In the genomic region with DNA sequence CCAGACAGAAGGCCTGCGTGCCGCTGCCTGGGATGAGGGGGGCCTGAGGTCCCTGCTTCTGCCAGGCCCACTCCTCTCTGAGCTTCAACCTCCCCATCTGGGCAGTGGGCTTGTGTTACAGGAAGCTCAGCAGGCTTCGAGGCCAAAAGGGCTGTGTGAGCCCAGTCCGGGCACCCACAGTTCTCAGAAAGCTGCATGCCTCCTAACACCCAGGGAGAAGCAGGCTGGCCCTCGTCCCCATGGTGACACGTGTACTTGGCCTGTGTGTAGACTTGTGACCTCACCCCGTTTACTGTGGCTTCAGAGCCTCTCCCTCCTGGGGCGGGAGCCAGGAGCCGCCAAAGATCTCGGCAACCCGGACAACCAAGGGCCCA, we compare ENCODE assay signal across 9 cellular contexts. TPM values are rescaled to one million over a fixed set of nuclear protein-coding genes. Genes with fewer than 3 reads are reported as not detected.
DNase-seq lines count a peak whose midpoint lies in the region; ATAC-seq and FAIRE-seq lines count a peak whose summit lies in the region.
"Had no signal": no experiment of that assay in that cellular context is flagged by ENCODE, and none has a peak within 500 bp of the region (broad histone marks: within the 10 kb centered on the region; RNA-seq: fewer than 3 reads in every experiment).

No MANE protein-coding gene starts in this region.

- peaks cover 4% of the 10 kb centered on the region for H3K36me3 Mint-ChIP-seq in memory B cell
- H3K36me3 Mint-ChIP-seq: CD8-positive, alpha-beta T cell had no signal

- no peak for FAIRE-seq in GM19239 (lab: Jason Lieb, UNC)

- H3K27ac Mint-ChIP-seq in memory B cell, result no peak overlapping the region
- H3K27ac Mint-ChIP-seq: CD8-positive, alpha-beta T cell had no signal

- in situ Hi-C loops in T47D (cut with HindIII; ENCODE audit: low pct_unique_long_range_greater_than_20kb, low sequenced_read_pairs), result no loop called here

- no peak for ATAC-seq in memory B cell (ENCODE audit: low read depth)
- no peak for ATAC-seq in HG02973 (IDR thresholded peaks at IDR 0.05; ENCODE audit: unreplicated experiment)
- no peak for ATAC-seq in HG03432 (IDR thresholded peaks at IDR 0.05; ENCODE audit: unreplicated experiment)

- peak; percentile 18 for DNase-seq in 8988T
- DNase-seq in HT-29 (ENCODE audit: low spot score), result peak; percentile 90
- DNase-seq in T47D (ENCODE audit: low read depth in 1 of 2, low spot score in 1 of 2), result peak; percentile 63 to 64
- no peak for DNase-seq in memory B cell (ENCODE audit: low spot score in 2 of 2)
- no peak for DNase-seq in NCI-H1930 (lab: John Stamatoyannopoulos, UW)
- DNase-seq in GM19239 (ENCODE audit: insufficient read length, low spot score), result no peak

- H3K4me1 Mint-ChIP-seq in memory B cell, result peaks cover 7% of the 10 kb centered on the region

- H3K27me3 Mint-ChIP-seq in memory B cell, result peaks cover 2% of the 10 kb centered on the region

- H3K9me3 Mint-ChIP-seq in memory B cell, result no peaks in the 10 kb centered on the region
- H3K9me3 Mint-ChIP-seq: CD8-positive, alpha-beta T cell had no signal

- H3K4me3 Mint-ChIP-seq in memory B cell, result peak overlapping the region; percentile 32
- H3K4me3 Mint-ChIP-seq: CD8-positive, alpha-beta T cell had no signal

RNA-seq across cellular contexts. Expression of a gene that starts 2.2 kb away (rescaled TPM):
- total RNA-seq in HT-29 (2014; rRNA removed; shearing (Covaris generic)), result not detected in 2 replicates
- total RNA-seq: CD8-positive, alpha-beta T cell had no signal

RNA-seq across cellular contexts. Expression of a gene that starts 41.2 kb away (rescaled TPM):
- 85.6 and 87.5 TPM in 2 replicates for total RNA-seq in HT-29 (2014; rRNA removed; shearing (Covaris generic))

Comparison
In these comparisons a context has a peak if more than half of its experiments do, and no peak if none do; other contexts are left out.
1. DNase-seq: peak in 8988T (single experiment), HT-29 (single experiment) and T47D (2 of 2); none in memory B cell (0 of 2), NCI-H1930 (0 of 2) and GM19239 (single experiment).